ENCODE assay signal across 8 cellular contexts in genomic region chr22:19290400-19291217, GRCh38. TPM values are rescaled to one million over a fixed set of nuclear protein-coding genes. Genes with fewer than 3 reads are reported as not detected.
DNase-seq lines count a peak whose midpoint lies in the region; ATAC-seq and TF ChIP-seq lines count a peak whose summit lies in the region.

No MANE protein-coding gene starts in this region.

- peak; percentile 2 for DNase-seq in stimulated activated CD4-positive, alpha-beta T cell treated with anti-CD3 and anti-CD28 coated beads, Interleukin-1b, Interleukin-23, amount 100 ng/mL, for 48 hours
- DNase-seq in stimulated activated CD4-positive, alpha-beta T cell treated with anti-CD3 and anti-CD28 coated beads, Interleukin-4, amount 100 ng/mL, for 1 hour, result no peak
- DNase-seq in activated CD4-positive, alpha-beta T cell treated with anti-CD3 and anti-CD28 coated beads, Interleukin-2, amount 50 U/mL, for 48 hours, result peak; percentile 1 to 10
- DNase-seq in heart left ventricle, result peak in 1 of 5 donors; percentile 27
- DNase-seq in gastrocnemius medialis, result peak; percentile 86 to 89
- no peak for DNase-seq in NCI-H226

- H3K27ac ChIP-seq in heart left ventricle, result peak overlapping the region in 10 of 12 donors; percentile 63 to 93 (median 76)
- peak overlapping the region; percentile 94 to 100 (median 96) for H3K27ac ChIP-seq in gastrocnemius medialis

- in situ Hi-C loops in gastrocnemius medialis (cut with MboI; ENCODE audit: low sequenced_read_pairs in 4 of 4), result loop anchor here in 1 of 4 donors (10.0 kb wide), 1 partner anchor 154 kb away; the partner anchor contains the start of gene C22orf39

- H3K9me3 ChIP-seq in heart left ventricle (no peaks in the 10 kb centered on the region), gastrocnemius medialis (no peaks in the 10 kb centered on the region)

- H3K27me3 ChIP-seq in heart left ventricle (no peaks in the 10 kb centered on the region), gastrocnemius medialis (no peaks in the 10 kb centered on the region)

- ATAC-seq in heart left ventricle (peak in 2 of 4 donors; percentile 8 to 21), gastrocnemius medialis (peak; percentile 32 to 38), GM19395 (IDR thresholded peaks at IDR 0.05; ENCODE audit: unreplicated experiment) (no peak), HG02759 (IDR thresholded peaks at IDR 0.05; ENCODE audit: unreplicated experiment) (no peak)

- TF ChIP-seq POLR2A in heart left ventricle (IDR thresholded peaks at IDR 0.05), result no peak
- TF ChIP-seq POLR2A in gastrocnemius medialis (IDR thresholded peaks at IDR 0.05), result peak; percentile 94 to 97

- H3K4me3 ChIP-seq in heart left ventricle (peak overlapping the region; percentile 62 to 100 (median 92)), gastrocnemius medialis (peak overlapping the region; percentile 78 to 98 (median 92))

- WGBS in heart left ventricle, 4 donors, result 20 to 29% (median 23%) methylated on average over 25 to 27 of the region's 27 CpGs

- no peak for TF ChIP-seq CTCF in heart left ventricle (IDR thresholded peaks at IDR 0.05)
- TF ChIP-seq CTCF in gastrocnemius medialis (IDR thresholded peaks at IDR 0.05 in 4 of 5, conservative IDR thresholded peaks at IDR 0.05 in 1 of 5), result no peak

- H3K36me3 ChIP-seq in heart left ventricle (no peaks in the 10 kb centered on the region), gastrocnemius medialis (no peaks in the 10 kb centered on the region)

- peaks cover 0 to 61% (median 28%) of the 10 kb centered on the region in 12 donors for H3K4me1 ChIP-seq in heart left ventricle
- peaks cover 51 to 65% of the 10 kb centered on the region in 2 donors for H3K4me1 ChIP-seq in gastrocnemius medialis

- intact Hi-C loops in heart left ventricle (cut with DNase I), result loop anchor here in 6 of 10 donors (2.0 to 10.0 kb wide), 8 partner anchors 72 to 424 kb away; partner anchors contain the start of genes CDC45 (in 5 of the 6), UFD1 (in 5 of the 6), C22orf39 (in 1 of the 6) and HIRA (in 1 of the 6)
- intact Hi-C loops in gastrocnemius medialis (cut with DNase I; ENCODE audit: low total_unique reads), result loop anchor here (2.0 to 10.0 kb wide), 9 partner anchors 73 to 1264 kb away; partner anchors contain the start of genes CDC45, COMT, DGCR2 and SLC25A1

RNA-seq across cellular contexts. Expression of gene CLTCL1, which starts 0.9 kb away (rescaled TPM):
- 10 to 100 TPM in 7 of 9 donors, 1 to 10 TPM in 2; 7.6 to 20.9 (median 10.4) TPM for total RNA-seq in heart left ventricle
- polyA plus RNA-seq in heart left ventricle, result 1 to 10 TPM; 4.6 to 9.3 TPM
- total RNA-seq in gastrocnemius medialis, result 100 to 1,000 TPM; 111 to 311 (median 215) TPM

Comparison
In these comparisons a context has a peak if more than half of its experiments do, and no peak if none do; other contexts are left out.
1. DNase-seq: peak in stimulated activated CD4-positive, alpha-beta T cell treated with anti-CD3 and anti-CD28 coated beads, Interleukin-1b, Interleukin-23, amount 100 ng/mL, for 48 hours (single experiment), activated CD4-positive, alpha-beta T cell treated with anti-CD3 and anti-CD28 coated beads, Interleukin-2, amount 50 U/mL, for 48 hours (2 of 2) and gastrocnemius medialis (2 of 2); none in stimulated activated CD4-positive, alpha-beta T cell treated with anti-CD3 and anti-CD28 coated beads, Interleukin-4, amount 100 ng/mL, for 1 hour (single experiment) and NCI-H226 (single experiment).
2. ATAC-seq: peak in gastrocnemius medialis (2 of 2); none in GM19395 (single experiment) and HG02759 (single experiment).
3. POLR2A ChIP-seq: peak in gastrocnemius medialis (2 of 2); none in heart left ventricle (0 of 2).
4. RNA of gene CLTCL1, which starts 0.9 kb away (total RNA-seq): 111 to 311 TPM in gastrocnemius medialis; 7.6 to 20.9 TPM in heart left ventricle; every median in the first group is over 4 times any median in the second.